In genomic region chr7:80981405-80981804, GRCh38 we compare ENCODE assay signal across 30 cellular contexts.
"Had no signal": no experiment of that assay in that cellular context is flagged by ENCODE, and none has a peak within 500 bp of the region (broad histone marks: within the 10 kb centered on the region; RNA-seq: fewer than 3 reads in every experiment).

No MANE protein-coding gene starts in this region.

- H3K9ac ChIP-seq: KMS-11, SK-N-SH had no signal

- H3K27me3 ChIP-seq: adrenal gland, breast epithelium, SJCRH30 had no signal

- H3K4me1 Mint-ChIP-seq: activated CD4-positive, alpha-beta memory T cell treated with anti-CD3 and anti-CD28 coated beads, Interleukin-2, amount 10 ng/mL, durations not matched to agents 7 days and 5 days; activated CD4-positive, alpha-beta T cell treated with anti-CD3 and anti-CD28 coated beads for 36 hours; activated naive CD8-positive, alpha-beta T cell treated with anti-CD3 and anti-CD28 coated beads, Interleukin-2, amount 10 ng/mL, durations not matched to agents 7 days and 5 days had no signal

- H3K27me3 Mint-ChIP-seq: activated CD4-positive, alpha-beta memory T cell treated with anti-CD3 and anti-CD28 coated beads, Interleukin-2, amount 10 ng/mL, durations not matched to agents 7 days and 5 days; activated CD4-positive, alpha-beta T cell treated with anti-CD3 and anti-CD28 coated beads for 36 hours; activated naive CD8-positive, alpha-beta T cell treated with anti-CD3 and anti-CD28 coated beads, Interleukin-2, amount 10 ng/mL, durations not matched to agents 7 days and 5 days had no signal

- ATAC-seq: activated CD4-positive, alpha-beta T cell treated with anti-CD3 and anti-CD28 coated beads for 36 hours; activated T-cell treated with anti-CD3 and anti-CD28 coated beads, Interleukin-2, amount 50 U/mL, for 72 hours; Panc1 had no signal

- H3K4me3 Mint-ChIP-seq: activated CD4-positive, alpha-beta memory T cell treated with anti-CD3 and anti-CD28 coated beads, Interleukin-2, amount 10 ng/mL, durations not matched to agents 7 days and 5 days; activated CD4-positive, alpha-beta T cell treated with anti-CD3 and anti-CD28 coated beads for 36 hours; activated naive CD8-positive, alpha-beta T cell treated with anti-CD3 and anti-CD28 coated beads, Interleukin-2, amount 10 ng/mL, durations not matched to agents 7 days and 5 days; activated T-cell treated with anti-CD3 and anti-CD28 coated beads, Interleukin-2, amount 50 U/mL, for 72 hours had no signal

- H3K27ac ChIP-seq: adrenal gland, breast epithelium, KMS-11, RWPE1, SJCRH30, WERI-Rb-1 had no signal

- H3K9me2 ChIP-seq: SK-N-SH had no signal

- H3K9me3 ChIP-seq: adrenal gland had no signal

- H3K4me1 ChIP-seq: adrenal gland, breast epithelium, SJCRH30 had no signal

- H3K4me2 ChIP-seq: KMS-11, SK-N-SH had no signal

- H3K27ac Mint-ChIP-seq: activated CD4-positive, alpha-beta memory T cell treated with anti-CD3 and anti-CD28 coated beads, Interleukin-2, amount 10 ng/mL, durations not matched to agents 7 days and 5 days; activated CD4-positive, alpha-beta T cell treated with anti-CD3 and anti-CD28 coated beads for 36 hours; activated naive CD8-positive, alpha-beta T cell treated with anti-CD3 and anti-CD28 coated beads, Interleukin-2, amount 10 ng/mL, durations not matched to agents 7 days and 5 days; activated T-cell treated with anti-CD3 and anti-CD28 coated beads, Interleukin-2, amount 50 U/mL, for 72 hours; activated T-helper 2 cell treated with anti-CD3 and anti-CD28 coated beads, Interferon-gamma antibody, Interleukin-2, Interleukin-4, amounts not matched to agents 10 μg/mL and 5 μg/mL and 100 μg/mL, durations not matched to agents 14 hours and 24 hours and 36 hours had no signal

- H3K36me3 ChIP-seq: adrenal gland, breast epithelium, SJCRH30, WERI-Rb-1 had no signal

- H3K36me3 Mint-ChIP-seq: activated naive CD8-positive, alpha-beta T cell treated with anti-CD3 and anti-CD28 coated beads, Interleukin-2, amount 10 ng/mL, durations not matched to agents 7 days and 5 days had no signal

- DNase-seq: activated CD4-positive, alpha-beta memory T cell treated with anti-CD3 and anti-CD28 coated beads, Interleukin-2, amount 10 ng/mL, durations not matched to agents 7 days and 5 days; activated CD4-positive, alpha-beta T cell treated with anti-CD3 and anti-CD28 coated beads for 36 hours; activated CD4-positive, alpha-beta T cell treated with anti-CD3 and anti-CD28 coated beads, Interleukin-2, amount 50 U/mL, for 1 hour; activated CD8-positive, alpha-beta memory T cell treated with anti-CD3 and anti-CD28 coated beads, Interleukin-2, amount 50 U/mL, for 4 hours; activated gamma-delta T cell treated with Interleukin-2 at 50 U/mL for 16 hours; activated naive CD4-positive, alpha-beta T cell treated with anti-CD3 and anti-CD28 coated beads, Interleukin-2, amount 50 U/mL, for 16 hours; activated naive CD8-positive, alpha-beta T cell treated with anti-CD3 and anti-CD28 coated beads, Interleukin-2, amount 10 ng/mL, durations not matched to agents 7 days and 5 days; activated T-cell treated with anti-CD3 and anti-CD28 coated beads, Interleukin-2, amount 50 U/mL, for 72 hours; adrenal gland; anterior cingulate cortex; caudate nucleus; MM.1S; NCI-H1105; NCI-H1436; NCI-H187; NCI-H2081; NCI-H510A treated with DMSO at 0.1 percent for 48 hours; NCI-H69; NK-92 treated with Interleukin-12 subunit alpha and Interleukin-12 subunit beta, amount 100 ng/mL, for 24 hours; OCI-M1; Right ventricle myocardium superior; SJCRH30; SK-N-SH; T-helper 1 cell; WERI-Rb-1 had no signal

- H3K4me3 ChIP-seq: adrenal gland, breast epithelium, SJCRH30 had no signal
